8 cellular contexts compared by ENCODE assay signal in the genomic region with DNA sequence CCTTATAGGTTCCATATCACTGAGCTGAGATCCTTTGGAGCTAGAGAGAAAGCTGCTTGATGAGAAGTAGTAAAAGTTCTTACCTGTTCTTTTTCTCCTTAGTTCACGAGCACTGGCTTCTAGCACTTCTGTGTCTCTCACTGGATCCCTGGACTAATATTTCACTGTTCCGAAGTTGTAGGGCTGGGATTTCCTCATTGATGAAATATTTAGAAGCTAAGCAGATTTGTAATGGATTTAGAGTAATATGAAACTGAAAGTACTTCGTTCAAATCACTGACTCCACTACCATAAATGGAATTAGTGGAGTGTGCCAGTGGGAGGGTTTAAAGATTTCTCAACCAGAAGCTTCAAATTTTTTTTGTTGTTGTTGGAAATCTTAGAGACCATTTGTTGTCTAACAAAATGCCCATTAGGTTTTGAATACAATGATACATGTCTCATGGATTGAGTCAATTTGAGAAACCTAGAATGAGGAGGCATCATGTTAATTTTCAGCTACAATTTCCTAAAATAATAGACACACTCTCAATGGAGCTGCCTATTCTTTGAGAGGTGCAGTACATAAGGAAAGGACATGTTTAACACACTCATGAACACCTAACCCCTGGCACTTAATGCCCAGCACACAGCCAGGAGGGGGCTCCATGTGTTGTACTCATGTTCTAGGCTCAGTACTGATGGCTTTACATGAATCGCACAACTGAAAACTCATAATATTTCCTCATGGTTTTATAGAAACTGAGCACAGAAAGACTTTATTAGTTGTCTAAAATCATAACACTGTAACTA. TPM values are rescaled to one million over a fixed set of nuclear protein-coding genes. Genes with fewer than 3 reads are reported as not detected.
DNase-seq lines count a peak whose midpoint lies in the region; ATAC-seq, FAIRE-seq and TF ChIP-seq lines count a peak whose summit lies in the region.

A gene with protein sequence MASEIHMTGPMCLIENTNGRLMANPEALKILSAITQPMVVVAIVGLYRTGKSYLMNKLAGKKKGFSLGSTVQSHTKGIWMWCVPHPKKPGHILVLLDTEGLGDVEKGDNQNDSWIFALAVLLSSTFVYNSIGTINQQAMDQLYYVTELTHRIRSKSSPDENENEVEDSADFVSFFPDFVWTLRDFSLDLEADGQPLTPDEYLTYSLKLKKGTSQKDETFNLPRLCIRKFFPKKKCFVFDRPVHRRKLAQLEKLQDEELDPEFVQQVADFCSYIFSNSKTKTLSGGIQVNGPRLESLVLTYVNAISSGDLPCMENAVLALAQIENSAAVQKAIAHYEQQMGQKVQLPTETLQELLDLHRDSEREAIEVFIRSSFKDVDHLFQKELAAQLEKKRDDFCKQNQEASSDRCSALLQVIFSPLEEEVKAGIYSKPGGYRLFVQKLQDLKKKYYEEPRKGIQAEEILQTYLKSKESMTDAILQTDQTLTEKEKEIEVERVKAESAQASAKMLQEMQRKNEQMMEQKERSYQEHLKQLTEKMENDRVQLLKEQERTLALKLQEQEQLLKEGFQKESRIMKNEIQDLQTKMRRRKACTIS (minus strand): TSS at position 132 of the 792 bp plus-strand sequence. CDS start 1,974 bp downstream, outside the sequence.

- H3K9me1 ChIP-seq in K562 (ENCODE audit: control insufficient read depth, insufficient read depth, low read length) (no peaks in the 10 kb centered on the region), keratinocyte (ENCODE audit: control insufficient read depth, extremely low read depth, insufficient read depth, low read length) (no peaks in the 10 kb centered on the region)

- H3K27ac ChIP-seq in K562 (ENCODE audit: extremely low read depth, low read depth, low read length), result no peak within 1 kb of the TSS
- H3K27ac ChIP-seq in keratinocyte (ENCODE audit: control insufficient read depth, insufficient read depth, low read length), result peak within 1 kb of the TSS; percentile 27

- intact Hi-C loops in K562 (cut with micrococcal nuclease), result no loop called here

- ATAC-seq in GM21528 (IDR thresholded peaks at IDR 0.05; ENCODE audit: low FRiP score, unreplicated experiment), result peak; percentile 70
- ATAC-seq in K562, result no peak
- ATAC-seq in stimulated activated naive CD8-positive, alpha-beta T cell treated with anti-CD3 and anti-CD28 coated beads, Interleukin-15, Interleukin-2, amounts not matched to agents 100 U/mL and 50 U/mL, for 24 hours, result peak; percentile 64

- no TSS peak for BruUV-seq in K562 (replicated peaks; lab: Mats Ljungman, UMichigan)

- no peaks in the 10 kb centered on the region for H3K79me2 ChIP-seq in K562 (ENCODE audit: control insufficient read depth, insufficient read depth, low read length)
- H3K79me2 ChIP-seq in keratinocyte (ENCODE audit: control insufficient read depth, insufficient read depth, low read length), result no peaks in the 10 kb centered on the region

- TF ChIP-seq RAD21 in K562 (CRISPR knock-in tag; conservative IDR thresholded peaks at IDR 0.05 in 1 of 2, IDR thresholded peaks at IDR 0.05 in 1 of 2), result no peak

- dilution Hi-C loops in keratinocyte (cut with MboI; ENCODE audit: extremely low pct_ligation_motif_present, low sequenced_read_pairs), result no loop called here

- no peaks in the 10 kb centered on the region for H3K4me1 ChIP-seq in K562 (replicated peaks in 1 of 2; ENCODE audit: control insufficient read depth in 2 of 2, insufficient read depth in 2 of 2, low read length in 2 of 2)
- peaks cover 7% of the 10 kb centered on the region for H3K4me1 ChIP-seq in keratinocyte (ENCODE audit: control insufficient read depth, extremely low read depth, insufficient read depth, low read length)

- TF ChIP-seq CTCF in K562 (IDR thresholded peaks at IDR 0.05 in 2 of 3, conservative IDR thresholded peaks at IDR 0.05 in 1 of 3; ENCODE audit: insufficient read depth in 2 of 3, low read depth in 1 of 3, low read length in 3 of 3) (no peak), keratinocyte (optimal IDR thresholded peaks at IDR 0.05 in 1 of 3, IDR thresholded peaks at IDR 0.05 in 1 of 3, conservative IDR thresholded peaks at IDR 0.05 in 1 of 3; ENCODE audit: extremely low read depth in 1 of 3, insufficient read depth in 2 of 3, low read length in 3 of 3) (no peak)

- FAIRE-seq in K562 (lab: Jason Lieb, UNC) (no peak), keratinocyte (lab: Jason Lieb, UNC) (peak; percentile 57)

- POLR2A ChIA-PET in K562 (lab: Yijun Ruan, JAX), result no interaction called here

- H3K9me3 ChIP-seq in K562 (replicated peaks; ENCODE audit: control insufficient read depth, insufficient read depth, low read depth, low read length) (no peaks in the 10 kb centered on the region), keratinocyte (ENCODE audit: control insufficient read depth, low read depth, low read length) (no peaks in the 10 kb centered on the region)

- H3K27me3 ChIP-seq in K562 (ENCODE audit: control insufficient read depth in 2 of 2, insufficient read depth in 2 of 2, low read length in 2 of 2) (no peaks in the 10 kb centered on the region), keratinocyte (ENCODE audit: control insufficient read depth, extremely low read depth, insufficient read depth, low read length) (no peaks in the 10 kb centered on the region)

- H3K4me2 ChIP-seq in K562 (ENCODE audit: insufficient read depth, low read length) (no peak within 1 kb of the TSS), keratinocyte (ENCODE audit: control insufficient read depth, extremely low read depth, insufficient read depth, low read depth, low read length) (peak within 1 kb of the TSS; percentile 90)

- H3K4me3 ChIP-seq in K562 (no peak within 1 kb of the TSS), keratinocyte (ENCODE audit: control insufficient read depth in 2 of 3, extremely low read depth in 1 of 3, insufficient read depth in 2 of 3, low read depth in 1 of 3, low read length in 3 of 3) (peak within 1 kb of the TSS; percentile 34 to 69 (median 67))

- H4K20me1 ChIP-seq in K562 (replicated peaks; ENCODE audit: control insufficient read depth, insufficient read depth, low read length) (no peaks in the 10 kb centered on the region), keratinocyte (ENCODE audit: control insufficient read depth, extremely low read depth, insufficient read depth, low read length) (no peaks in the 10 kb centered on the region)

- H3K9ac ChIP-seq in K562 (ENCODE audit: insufficient read depth in 1 of 2, low read depth in 2 of 2, low read length in 2 of 2) (no peak within 1 kb of the TSS), keratinocyte (ENCODE audit: control insufficient read depth, extremely low read depth, insufficient read depth, low read length) (peak within 1 kb of the TSS; percentile 45)

- 0% methylated on average over 4 of the region's 4 CpGs for WGBS in K562 (ENCODE audit: insufficient coverage, low coverage, missing lambda C conversion rate)

- DNase-seq in EH (ENCODE audit: low read depth) (peak; percentile 87), LoVo (ENCODE audit: low spot score) (peak; percentile 32), K562 (ENCODE audit: extremely low read depth in 1 of 4, low spot score in 3 of 4) (no peak), keratinocyte (ENCODE audit: low read depth, low spot score) (no peak), NCI-H82 (lab: John Stamatoyannopoulos, UW) (no peak), NCI-H2081 (lab: John Stamatoyannopoulos, UW) (no peak)
- no peak for DNase-seq in stimulated activated naive CD8-positive, alpha-beta T cell treated with anti-CD3 and anti-CD28 coated beads, Interleukin-15, Interleukin-2, amounts not matched to agents 100 U/mL and 50 U/mL, for 24 hours

- in situ Hi-C loops in K562 (cut with MboI), result no loop called here

- CTCF ChIA-PET in K562 (lab: Yijun Ruan, JAX; ENCODE audit: low intra/inter-chr PET ratio), result no interaction called here

- no peaks in the 10 kb centered on the region for H3K36me3 ChIP-seq in K562 (ENCODE audit: control insufficient read depth, insufficient read depth, low read length)
- no peaks in the 10 kb centered on the region for H3K36me3 ChIP-seq in keratinocyte (ENCODE audit: control insufficient read depth in 2 of 2, extremely low read depth in 1 of 2, insufficient read depth in 2 of 2, low read length in 2 of 2)

- no peak for TF ChIP-seq POLR2A in K562 (conservative IDR thresholded peaks at IDR 0.05)

- no peak for TF ChIP-seq EP300 in K562 (IDR thresholded peaks at IDR 0.05; ENCODE audit: low read length)

- H2AFZ ChIP-seq in K562 (ENCODE audit: low read depth, low read length) (no peak within 1 kb of the TSS), keratinocyte (ENCODE audit: control insufficient read depth, low read length) (peak within 1 kb of the TSS; percentile 66)

TF ChIP-seq in K562, 482 proteins besides CTCF, POLR2A, EP300 and RAD21:
- TF ChIP-seq ZNF785 (CRISPR knock-in tag; IDR thresholded peaks at IDR 0.05) (no peak), BACH1 (tag; IDR thresholded peaks at IDR 0.05) (0 out of 2 replicates have a peak, but pooled peaks have one; percentile 30)

RNA-seq across cellular contexts. Expression of the gene that starts here (rescaled TPM):
- total RNA-seq in K562 (2011; cell fraction: chromatin; rRNA removed; ENCODE audit: low replicate concordance), result not detected in 2 replicates
- total RNA-seq in K562 (2011; cell fraction: nucleolus; rRNA removed), result not detected in 2 replicates
- total RNA-seq in K562 (2011; cell fraction: nucleoplasm; rRNA removed), result not detected in 2 replicates
- total RNA-seq in K562 (2014; rRNA removed) (not detected in 2 replicates), K562 (2014; rRNA removed; fragmentation: Illumina TruSeq; extraction: Trizol) (not detected in 2 replicates), K562 (2015; rRNA removed; fragmentation: Illumina TruSeq; extraction: Trizol) (not detected in 2 replicates), K562 (2021) (0.20 TPM in 1 of 2 replicates, not detected in the other)
- polyA plus RNA-seq in K562 (2011; rRNA removed) (not detected in 2 replicates), K562 (2014; fragmentation: Illumina TruSeq; extraction: Trizol) (not detected in 2 replicates), K562 (2014; fragmentation: Nextera tagmentation; extraction: Ambion mirVana) (not detected), K562 (2014; rRNA removed) (not detected in 2 replicates), keratinocyte (12.0 to 36.5 TPM (median 22.7 TPM) in 3 replicates)
- polyA plus RNA-seq in K562 (2011; cell fraction: cytosol; rRNA removed), result not detected in 2 replicates
- not detected in 2 replicates for polyA plus RNA-seq in K562 (2011; cell fraction: nucleus; rRNA removed)
- not detected in 2 replicates for polyA plus RNA-seq in K562 (2012)
- not detected in 2 replicates for polyA minus RNA-seq in K562 (2011; rRNA and poly(A)+ RNA removed)
- polyA minus RNA-seq in K562 (2011; cell fraction: cytosol; rRNA and poly(A)+ RNA removed), result not detected in 2 replicates
- not detected in 2 replicates for polyA minus RNA-seq in K562 (2011; cell fraction: nucleus; rRNA and poly(A)+ RNA removed)
- 8.0 TPM for polyA plus RNA-seq in keratinocyte (2011; ENCODE audit: low read depth)
- polyA plus RNA-seq in keratinocyte (2011; cell fraction: cytosol; rRNA removed), result 10.4 and 16.0 TPM in 2 replicates
- polyA plus RNA-seq in keratinocyte (2011; cell fraction: nucleus; rRNA removed), result 35.7 and 37.4 TPM in 2 replicates
- 3.3 and 10.7 TPM in 2 replicates for polyA plus RNA-seq in keratinocyte (2012; ENCODE audit: low replicate concordance)
- polyA minus RNA-seq in keratinocyte, result 6.1 to 52.6 TPM (median 37.0 TPM) in 3 replicates
- 15.5 TPM for polyA minus RNA-seq in keratinocyte (2011; cell fraction: cytosol; rRNA and poly(A)+ RNA removed)
- polyA minus RNA-seq in keratinocyte (2011; cell fraction: nucleus; rRNA and poly(A)+ RNA removed), result 19.3 and 41.7 TPM in 2 replicates

Comparison
In these comparisons a context has a peak if more than half of its experiments do, and no peak if none do; other contexts are left out.
1. RNA of the gene that starts here (polyA plus RNA-seq): 3.3 to 37.4 TPM in keratinocyte; not detected in K562; every median in the first group is over 4 times any median in the second.
2. DNase-seq: peak in EH (single experiment) and LoVo (single experiment); none in K562 (0 of 4), keratinocyte (single experiment), stimulated activated naive CD8-positive, alpha-beta T cell treated with anti-CD3 and anti-CD28 coated beads, Interleukin-15, Interleukin-2, amounts not matched to agents 100 U/mL and 50 U/mL, for 24 hours (single experiment), NCI-H82 (single experiment) and NCI-H2081 (0 of 2).